In genomic region chr11:94030059-94030458, GRCh38 we compare ENCODE assay signal across 27 cellular contexts. TPM values are rescaled to one million over a fixed set of nuclear protein-coding genes. Genes with fewer than 3 reads are reported as not detected.
"Had no signal": no experiment of that assay in that cellular context is flagged by ENCODE, and none has a peak within 500 bp of the region (broad histone marks: within the 10 kb centered on the region; RNA-seq: fewer than 3 reads in every experiment).

No MANE protein-coding gene starts in this region.

- H3K9me3 ChIP-seq: colonic mucosa, gastrocnemius medialis, lower lobe of right lung, tibial artery, upper lobe of left lung, uterus had no signal

- H3K36me3 ChIP-seq: colonic mucosa, esophagus muscularis mucosa, gastrocnemius medialis, left ventricle myocardium inferior, lower lobe of right lung, spleen, tibial artery, upper lobe of left lung, uterus had no signal

- H3K27ac ChIP-seq: colonic mucosa, esophagus muscularis mucosa, gastrocnemius medialis, left ventricle myocardium inferior, lower lobe of right lung, spleen, tibial artery, upper lobe of left lung, uterus had no signal

- H3K4me3 ChIP-seq: colonic mucosa, esophagus muscularis mucosa, gastrocnemius medialis, left ventricle myocardium inferior, lower lobe of right lung, spleen, tibial artery, upper lobe of left lung, uterus had no signal

- H3K27me3 ChIP-seq: colonic mucosa, esophagus muscularis mucosa, gastrocnemius medialis, spleen, tibial artery, upper lobe of left lung, uterus had no signal

- H3K4me1 ChIP-seq: colonic mucosa, esophagus muscularis mucosa, gastrocnemius medialis, left ventricle myocardium inferior, lower lobe of right lung, spleen, tibial artery, upper lobe of left lung, uterus had no signal

- DNase-seq: colonic mucosa; dermis blood vessel endothelial cell; effector CD4-positive, alpha-beta T cell; endodermal cell; gastrocnemius medialis; islet precursor cell; left cardiac atrium; left ventricle myocardium inferior; lower lobe of right lung; natural killer cell; posterior cingulate gyrus; spleen; stimulated activated CD4-positive, alpha-beta T cell treated with anti-CD3 and anti-CD28 coated beads, Interleukin-15, amount 100 ng/mL, for 24 hours; stimulated activated CD4-positive, alpha-beta T cell treated with anti-CD3 and anti-CD28 coated beads, Interleukin-1b, Interleukin-23, amount 100 ng/mL, for 48 hours; stimulated activated CD4-positive, alpha-beta T cell treated with anti-CD3 and anti-CD28 coated beads, Interleukin-4, amount 100 ng/mL, for 24 hours; tibial artery; upper lobe of left lung; uterus had no signal

RNA-seq across cellular contexts. Expression of gene HEPHL1, which starts 8.9 kb away (rescaled TPM):
- total RNA-seq: colonic mucosa, dermis blood vessel endothelial cell, endodermal cell, endothelial cell of umbilical vein, gastrocnemius medialis, left cardiac atrium, left ventricle myocardium inferior, lower lobe of right lung, mesothelial cell of epicardium, mucosa of gallbladder, myocyte, natural killer cell, omental fat pad, pulmonary artery endothelial cell, sciatic nerve, spleen, temporal lobe, upper lobe of left lung, uterus had no signal
